ENCODE assay signal across 8 cellular contexts in genomic region chr17:34981538-34982241, GRCh38. TPM values are rescaled to one million over a fixed set of nuclear protein-coding genes. Genes with fewer than 3 reads are reported as not detected.
DNase-seq lines count a peak whose midpoint lies in the region; ATAC-seq and TF ChIP-seq lines count a peak whose summit lies in the region.

No MANE protein-coding gene starts in this region.

- in situ Hi-C loops in astrocyte of the cerebellum (cut with HindIII; ENCODE audit: low sequenced_read_pairs), result loop anchor here (25.0 kb wide), 1 partner anchor 606 kb away; the partner anchor contains the start of genes AP2B1 and PEX12

- H3K4me2 ChIP-seq in Karpas-422 (ENCODE audit: low read depth, low read length, poor library complexity, severe bottlenecking), result peak overlapping the region; percentile 96

- ATAC-seq in right lobe of liver (no peak), upper lobe of right lung (no peak), HG02571 (IDR thresholded peaks at IDR 0.05; ENCODE audit: unreplicated experiment) (no peak)

- peak overlapping the region; percentile 92 for H3K9ac ChIP-seq in Karpas-422 (ENCODE audit: low read length)

- peaks cover 39% of the 10 kb centered on the region for H3K79me2 ChIP-seq in Karpas-422 (ENCODE audit: low read length)

- H3K36me3 ChIP-seq in Karpas-422 (ENCODE audit: insufficient read depth, low read length), result peaks cover 7% of the 10 kb centered on the region; the same call in 1 of the 2 replicates
- peaks cover 0 to 8% (median 0%) of the 10 kb centered on the region in 4 donors for H3K36me3 ChIP-seq in right lobe of liver
- peaks cover 11% of the 10 kb centered on the region for H3K36me3 ChIP-seq in upper lobe of right lung

- intact Hi-C loops in right lobe of liver (cut with DNase I), result no loop called here
- intact Hi-C loops in upper lobe of right lung (cut with DNase I), result no loop called here

- H4K20me1 ChIP-seq in Karpas-422 (ENCODE audit: insufficient read depth, low read depth, low read length), result no peaks in the 10 kb centered on the region

- H3K9me3 ChIP-seq in Karpas-422 (ENCODE audit: low read length), result no peaks in the 10 kb centered on the region
- H3K9me3 ChIP-seq in right lobe of liver, result no peaks in the 10 kb centered on the region
- H3K9me3 ChIP-seq in upper lobe of right lung, result no peaks in the 10 kb centered on the region

- H3K9me2 ChIP-seq in Karpas-422 (replicated peaks; ENCODE audit: insufficient read depth, low read length), result no peaks in the 10 kb centered on the region

- TF ChIP-seq POLR2A in right lobe of liver (IDR thresholded peaks at IDR 0.05), result no peak

- DNase-seq in DMS153 treated with DMSO at 0.1 percent for 48 hours (lab: John Stamatoyannopoulos, UW; ENCODE audit: unreplicated experiment) (peak; percentile 30), Karpas-422 (no peak), astrocyte of the cerebellum (ENCODE audit: low read depth) (no peak), right lobe of liver (no peak), upper lobe of right lung (no peak), NAMALWA (ENCODE audit: low spot score) (no peak)
- no peak for DNase-seq in activated CD4-positive, alpha-beta T cell treated with anti-CD3 and anti-CD28 coated beads for 4 hours

- H3K27me3 ChIP-seq in Karpas-422 (ENCODE audit: low read length) (no peaks in the 10 kb centered on the region), right lobe of liver (no peaks in the 10 kb centered on the region), upper lobe of right lung (no peaks in the 10 kb centered on the region)

- H3K27ac ChIP-seq in Karpas-422 (ENCODE audit: low read length) (peak overlapping the region; percentile 73), right lobe of liver (peak overlapping the region; percentile 96 to 97 (median 96)), upper lobe of right lung (peak overlapping the region; percentile 99)

- H3K4me3 ChIP-seq in Karpas-422 (ENCODE audit: low read length) (peak overlapping the region; percentile 73), astrocyte of the cerebellum (ENCODE audit: low read depth, low read length) (peak overlapping the region; percentile 82), right lobe of liver (peak overlapping the region; percentile 93 to 99 (median 96)), upper lobe of right lung (peak overlapping the region; percentile 98)

- no peak overlapping the region for H2AFZ ChIP-seq in Karpas-422 (ENCODE audit: low read length)

- H3K4me1 ChIP-seq in Karpas-422 (ENCODE audit: low read length), result peaks cover 21% of the 10 kb centered on the region
- H3K4me1 ChIP-seq in right lobe of liver, result peaks cover 0 to 15% (median 0%) of the 10 kb centered on the region in 4 donors
- peaks cover 19% of the 10 kb centered on the region for H3K4me1 ChIP-seq in upper lobe of right lung

- 28% methylated on average over 8 of the region's 8 CpGs for WGBS in right lobe of liver (ENCODE audit: insufficient coverage, low coverage, low lambda C conversion rate, missing lambda C conversion rate)

- TF ChIP-seq CTCF in astrocyte of the cerebellum (IDR thresholded peaks at IDR 0.05; ENCODE audit: low read depth, low read length, missing control alignments), result no peak
- no peak for TF ChIP-seq CTCF in right lobe of liver (IDR thresholded peaks at IDR 0.05)
- TF ChIP-seq CTCF in upper lobe of right lung (IDR thresholded peaks at IDR 0.05), result no peak

RNA-seq across cellular contexts. Expression of gene LIG3, which starts 1.4 kb away (rescaled TPM):
- total RNA-seq in Karpas-422 (2014; rRNA removed; shearing (Covaris generic); ENCODE audit: low replicate concordance), result 28.2 and 31.7 TPM in 2 replicates
- 10 to 100 TPM; 10.6 to 17.0 (median 12.2) TPM for total RNA-seq in right lobe of liver
- total RNA-seq in upper lobe of right lung, result 29.7 TPM

RNA-seq across cellular contexts. Expression of gene ZNF830, which starts 20.4 kb away (rescaled TPM):
- 10.2 and 32.4 TPM in 2 replicates for total RNA-seq in Karpas-422 (2014; rRNA removed; shearing (Covaris generic); ENCODE audit: low replicate concordance)
- total RNA-seq in right lobe of liver, result 1 to 10 TPM; 4.5 to 6.5 (median 4.8) TPM
- total RNA-seq in upper lobe of right lung, result 19.6 TPM

RNA-seq across cellular contexts. Expression of gene CCT6B, which starts 20.4 kb away (rescaled TPM):
- total RNA-seq in Karpas-422 (2014; rRNA removed; shearing (Covaris generic); ENCODE audit: low replicate concordance), result 5.4 and 7.0 TPM in 2 replicates
- total RNA-seq in right lobe of liver, result 1 to 10 TPM in 3 of 6 experiments, under 1 TPM in 3; 0.31 to 2.4 (median 1.1) TPM
- 1.7 TPM for total RNA-seq in upper lobe of right lung
